In the genomic region with DNA sequence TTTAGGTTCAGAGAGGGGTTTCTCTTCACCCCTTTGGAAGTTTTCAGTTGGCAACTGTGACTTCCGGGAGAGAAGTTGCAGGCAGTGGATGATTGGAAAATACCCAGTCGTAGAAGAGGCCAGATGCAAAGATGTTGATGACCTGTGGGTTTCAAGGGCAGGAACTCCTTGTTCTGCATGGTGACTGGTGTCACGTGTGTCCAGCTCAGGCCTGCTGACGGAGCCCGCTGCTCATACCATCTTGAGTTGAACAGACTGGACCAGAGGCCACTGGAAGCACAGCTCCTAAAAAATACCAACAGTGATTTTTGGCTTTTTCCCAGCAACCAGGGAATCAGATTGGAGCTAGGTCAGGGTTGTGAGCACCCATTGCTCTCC, we compare ENCODE assay signal across 1 cellular context.
TF ChIP-seq lines count a peak whose summit lies in the region.

No MANE protein-coding gene starts in this region.

TF ChIP-seq in SK-N-SH, 30 proteins besides CTCF, POLR2A, EP300 and RAD21 (continued from another document):
- TF ChIP-seq, protein P1, sequence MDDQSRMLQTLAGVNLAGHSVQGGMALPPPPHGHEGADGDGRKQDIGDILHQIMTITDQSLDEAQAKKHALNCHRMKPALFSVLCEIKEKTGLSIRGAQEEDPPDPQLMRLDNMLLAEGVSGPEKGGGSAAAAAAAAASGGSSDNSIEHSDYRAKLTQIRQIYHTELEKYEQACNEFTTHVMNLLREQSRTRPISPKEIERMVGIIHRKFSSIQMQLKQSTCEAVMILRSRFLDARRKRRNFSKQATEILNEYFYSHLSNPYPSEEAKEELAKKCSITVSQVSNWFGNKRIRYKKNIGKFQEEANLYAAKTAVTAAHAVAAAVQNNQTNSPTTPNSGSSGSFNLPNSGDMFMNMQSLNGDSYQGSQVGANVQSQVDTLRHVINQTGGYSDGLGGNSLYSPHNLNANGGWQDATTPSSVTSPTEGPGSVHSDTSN (IDR thresholded peaks at IDR 0.05): no peak
- no peak for TF ChIP-seq RXRA (IDR thresholded peaks at IDR 0.05; ENCODE audit: borderline replicate concordance, low read depth)
- no peak for TF ChIP-seq RFX5 (IDR thresholded peaks at IDR 0.05; ENCODE audit: low read length)
- TF ChIP-seq FOSL2 (IDR thresholded peaks at IDR 0.05; ENCODE audit: borderline replicate concordance, low read depth): no peak
